Comparison of ENCODE assay signal across 23 cellular contexts in genomic region chr9:3509926-3510325, GRCh38. TPM values are rescaled to one million over a fixed set of nuclear protein-coding genes. Genes with fewer than 3 reads are reported as not detected.
DNase-seq lines count a peak whose midpoint lies in the region; TF ChIP-seq lines count a peak whose summit lies in the region.
"Had no signal": no experiment of that assay in that cellular context is flagged by ENCODE, and none has a peak within 500 bp of the region (broad histone marks: within the 10 kb centered on the region; RNA-seq: fewer than 3 reads in every experiment).

No MANE protein-coding gene starts in this region.

- H3K4me1 Mint-ChIP-seq in CD4-positive, alpha-beta memory T cell: peaks cover 36 to 50% (median 39%) of the 10 kb centered on the region in 4 donors
- H3K4me1 Mint-ChIP-seq in H9 (peaks cover 44 to 53% of the 10 kb centered on the region in 2 experiments), mesothelial cell of epicardium (peaks cover 35% of the 10 kb centered on the region), CD14-positive monocyte (peaks cover 37% of the 10 kb centered on the region)

- H3K27ac Mint-ChIP-seq in CD4-positive, alpha-beta memory T cell: peak overlapping the region in 4 of 7 donors; percentile 25 to 57 (median 30)
- peak overlapping the region in 2 of 3 experiments; percentile 7 to 88; a peak in 3 of 7 replicates for H3K27ac Mint-ChIP-seq in H9
- peak overlapping the region; percentile 35 for H3K27ac Mint-ChIP-seq in mesothelial cell of epicardium
- no peak overlapping the region for H3K27ac Mint-ChIP-seq in CD14-positive monocyte
- H3K27ac Mint-ChIP-seq: activated CD4-positive, alpha-beta T cell treated with anti-CD3 and anti-CD28 coated beads, Interleukin-2, amount 10 ng/mL, durations not matched to agents 7 days and 5 days had no signal

- H3K9ac ChIP-seq in H9 (ENCODE audit: extremely low read depth, insufficient read length, low read length): no peak overlapping the region
- H3K9ac ChIP-seq: KMS-11 had no signal

- no peaks in the 10 kb centered on the region for H3K27me3 Mint-ChIP-seq in CD4-positive, alpha-beta memory T cell
- H3K27me3 Mint-ChIP-seq in H9 (ENCODE audit: low read depth) (no peaks in the 10 kb centered on the region), mesothelial cell of epicardium (ENCODE audit: low read depth) (no peaks in the 10 kb centered on the region), CD14-positive monocyte (ENCODE audit: low read depth in 3 of 3) (no peaks in the 10 kb centered on the region)
- H3K27me3 Mint-ChIP-seq: activated CD4-positive, alpha-beta T cell treated with anti-CD3 and anti-CD28 coated beads, Interleukin-2, amount 10 ng/mL, durations not matched to agents 7 days and 5 days; naive B cell had no signal

- no peaks in the 10 kb centered on the region for H4K20me1 ChIP-seq in H9 (ENCODE audit: control insufficient read depth, insufficient read depth, insufficient read length)

- H4K5ac ChIP-seq in H9 (ENCODE audit: insufficient read length, low read depth, low read length): no peak overlapping the region

- H3K4me2 ChIP-seq in H9 (ENCODE audit: insufficient read depth, insufficient read length, low read length): no peak overlapping the region
- H3K4me2 ChIP-seq: KMS-11 had no signal

- H3K36me3 Mint-ChIP-seq in CD4-positive, alpha-beta memory T cell: no peaks in the 10 kb centered on the region
- H3K36me3 Mint-ChIP-seq in H9 (ENCODE audit: insufficient read depth in 1 of 3, low read depth in 3 of 3): no peaks in the 10 kb centered on the region
- peaks cover 4% of the 10 kb centered on the region for H3K36me3 Mint-ChIP-seq in mesothelial cell of epicardium
- no peaks in the 10 kb centered on the region for H3K36me3 Mint-ChIP-seq in CD14-positive monocyte

- H3K23me2 ChIP-seq in H9 (ENCODE audit: insufficient read length, low read depth, low read length, poor library complexity, severe bottlenecking): no peaks in the 10 kb centered on the region

- H2BK20ac ChIP-seq in H9 (ENCODE audit: low read depth, low read length, poor library complexity, severe bottlenecking): no peak overlapping the region

- H3K27ac ChIP-seq in CD4-positive, alpha-beta memory T cell (ENCODE audit: low read depth, low read length): no peak overlapping the region
- H3K27ac ChIP-seq in H9 (ENCODE audit: insufficient read length, low read depth, low read length) (no peak overlapping the region), VCaP (0 out of 2 replicates have a peak overlapping the region, but pooled peaks have one; percentile 0)
- H3K27ac ChIP-seq: body of pancreas, colonic mucosa, KMS-11, stomach had no signal

- no peaks in the 10 kb centered on the region for H3K79me1 ChIP-seq in H9 (ENCODE audit: insufficient read depth, low read depth, low read length, poor library complexity, severe bottlenecking)

- no peak overlapping the region for H3K23ac ChIP-seq in H9 (ENCODE audit: insufficient read length, low read depth, low read length)

- CTCF ChIA-PET in CD4-positive, alpha-beta memory T cell (lab: Charles Lee; ENCODE audit: partially characterized antibody): no interaction called here

- H3K27me3 ChIP-seq in CD4-positive, alpha-beta memory T cell (ENCODE audit: insufficient read depth, low read length): no peaks in the 10 kb centered on the region
- H3K27me3 ChIP-seq in H9 (ENCODE audit: insufficient read depth, low read length): no peaks in the 10 kb centered on the region
- H3K27me3 ChIP-seq: body of pancreas, colonic mucosa, stomach had no signal

- no peak overlapping the region for H2AFZ ChIP-seq in H9 (ENCODE audit: low read length)

- intact Hi-C loops in CD4-positive, alpha-beta memory T cell (cut with micrococcal nuclease): loop anchor here (2.0 kb wide), 1 partner anchor 15 kb away; no protein-coding TSS in a partner anchor
- intact Hi-C loops in CD14-positive monocyte (cut with micrococcal nuclease): no loop called here

- no peaks in the 10 kb centered on the region for H3K9me3 Mint-ChIP-seq in CD4-positive, alpha-beta memory T cell
- H3K9me3 Mint-ChIP-seq in H9 (no peaks in the 10 kb centered on the region), mesothelial cell of epicardium (peaks cover 4% of the 10 kb centered on the region), CD14-positive monocyte (no peaks in the 10 kb centered on the region)
- H3K9me3 Mint-ChIP-seq: activated CD4-positive, alpha-beta T cell treated with anti-CD3 and anti-CD28 coated beads, Interleukin-2, amount 10 ng/mL, durations not matched to agents 7 days and 5 days; naive B cell had no signal

- no peaks in the 10 kb centered on the region for H3K36me3 ChIP-seq in CD4-positive, alpha-beta memory T cell (ENCODE audit: insufficient read depth, low read length)
- H3K36me3 ChIP-seq: colonic mucosa, stomach had no signal

- H4K91ac ChIP-seq in H9 (ENCODE audit: insufficient read length, low read depth, low read length): no peak overlapping the region

- H3K56ac ChIP-seq in H9 (ENCODE audit: insufficient read length, low read depth, low read length): no peak overlapping the region

- no CpG with 5 or more reads among the region's 1 CpG for WGBS in H9 (ENCODE audit: extremely low coverage, insufficient read length, low lambda C conversion rate)

- POLR2A ChIA-PET in CD4-positive, alpha-beta memory T cell (lab: Charles Lee; ENCODE audit: partially characterized antibody): no interaction called here

- no peak overlapping the region for H2BK12ac ChIP-seq in H9 (ENCODE audit: insufficient read length, low read depth, low read length)

- H2AK5ac ChIP-seq in H9 (ENCODE audit: insufficient read length, low read length): no peak overlapping the region

- no peak overlapping the region for H3K18ac ChIP-seq in H9 (ENCODE audit: insufficient read length, low read depth, low read length)

- TF ChIP-seq CTCF in H9 (conservative IDR thresholded peaks at IDR 0.05): no peak
- no peak for TF ChIP-seq CTCF in VCaP (conservative IDR thresholded peaks at IDR 0.05)
- TF ChIP-seq CTCF in mesothelial cell of epicardium (IDR thresholded peaks at IDR 0.05; ENCODE audit: unreplicated experiment): no peak
- no peak for TF ChIP-seq CTCF in CD14-positive monocyte (IDR thresholded peaks at IDR 0.05)

- H3K4me3 Mint-ChIP-seq in CD4-positive, alpha-beta memory T cell: no peak overlapping the region
- H3K4me3 Mint-ChIP-seq in H9: no peak overlapping the region
- H3K4me3 Mint-ChIP-seq in mesothelial cell of epicardium: no peak overlapping the region
- H3K4me3 Mint-ChIP-seq in CD14-positive monocyte: no peak overlapping the region
- H3K4me3 Mint-ChIP-seq: activated CD4-positive, alpha-beta T cell treated with anti-CD3 and anti-CD28 coated beads, Interleukin-2, amount 10 ng/mL, durations not matched to agents 7 days and 5 days; naive B cell had no signal

- peaks cover 10% of the 10 kb centered on the region for H3K4me1 ChIP-seq in CD4-positive, alpha-beta memory T cell (ENCODE audit: insufficient read depth, low read length)
- no peaks in the 10 kb centered on the region for H3K4me1 ChIP-seq in H9 (ENCODE audit: insufficient read depth, low read length)
- H3K4me1 ChIP-seq: colonic mucosa had no signal

- H4K8ac ChIP-seq in H9 (replicated peaks; ENCODE audit: insufficient read length, low read depth, low read length): no peak overlapping the region

- H2BK5ac ChIP-seq in H9 (ENCODE audit: insufficient read length, low read length): no peak overlapping the region

- H3K14ac ChIP-seq in H9 (ENCODE audit: insufficient read depth, low read length): no peak overlapping the region

- no peak overlapping the region for H2BK120ac ChIP-seq in H9 (ENCODE audit: low read depth, low read length, poor library complexity, severe bottlenecking)

- no peak for DNase-seq in CD4-positive, alpha-beta memory T cell
- no peak for DNase-seq in H9
- no peak for DNase-seq in mesothelial cell of epicardium (ENCODE audit: low spot score in 2 of 2, unreplicated experiment in 2 of 2)
- DNase-seq in ecto neural progenitor cell (ENCODE audit: low spot score): no peak
- no peak for DNase-seq in SKM-1 treated with dmso at 0.1 percent for 144 hours (lab: John Stamatoyannopoulos, UW; ENCODE audit: unreplicated experiment)
- DNase-seq in NCI-H82 treated with DMSO at 0.1 percent for 48 hours (lab: John Stamatoyannopoulos, UW; ENCODE audit: unreplicated experiment): no peak
- DNase-seq in CD14-positive monocyte (ENCODE audit: low spot score): no peak
- DNase-seq: activated CD4-positive, alpha-beta T cell treated with anti-CD3 and anti-CD28 coated beads, Interleukin-2, amount 10 ng/mL, durations not matched to agents 7 days and 5 days; activated naive CD4-positive, alpha-beta T cell treated with anti-CD3 and anti-CD28 coated beads, Interleukin-2, amount 50 U/mL, for 16 hours; activated T-cell treated with anti-CD3 and anti-CD28 coated beads for 4 hours; body of pancreas; colonic mucosa; foreskin fibroblast; GF-D8; HCEC 1CT; hypothalamus; naive B cell; NCI-H187 treated with DMSO at 0.1 percent for 48 hours; NCI-H2227 treated with DMSO at 0.1 percent for 48 hours; NK-92 treated with Interleukin-12 subunit alpha and Interleukin-12 subunit beta, amount 100 ng/mL, for 24 hours; stomach had no signal

- no peaks in the 10 kb centered on the region for H3K9me3 ChIP-seq in CD4-positive, alpha-beta memory T cell (ENCODE audit: control insufficient read depth in 1 of 2, low read length in 2 of 2)
- no peaks in the 10 kb centered on the region for H3K9me3 ChIP-seq in H9 (ENCODE audit: control insufficient read depth, low read depth, low read length)
- H3K9me3 ChIP-seq: body of pancreas, colonic mucosa, stomach had no signal

- no peak overlapping the region for H3K4me3 ChIP-seq in CD4-positive, alpha-beta memory T cell (ENCODE audit: low read length in 2 of 2)
- H3K4me3 ChIP-seq: body of pancreas, colonic mucosa, stomach had no signal

- H3T11ph ChIP-seq in H9 (ENCODE audit: low read length): no peak overlapping the region

- no peaks in the 10 kb centered on the region for H3K79me2 ChIP-seq in H9 (ENCODE audit: insufficient read depth, low read length)

- no peak overlapping the region for H3K4ac ChIP-seq in H9 (ENCODE audit: low read depth, low read length)

- H2BK15ac ChIP-seq in H9 (ENCODE audit: low read depth, low read length): no peak overlapping the region

RNA-seq across cellular contexts. Expression of gene RFX3, which starts 15.9 kb away (rescaled TPM):
- total RNA-seq in CD4-positive, alpha-beta memory T cell: 10 to 100 TPM; 25.9 to 30.8 TPM
- 1 to 10 TPM; 3.0 to 7.0 TPM for polyA plus RNA-seq in CD4-positive, alpha-beta memory T cell
- total RNA-seq in H9 (2021) (9.3 and 9.9 TPM in 2 replicates), mesothelial cell of epicardium (35.6 to 42.5 TPM (median 38.8 TPM) in 3 replicates)
- polyA plus RNA-seq in CD14-positive monocyte: 1 to 10 TPM; 1.7 to 3.2 TPM

Comparison
In these comparisons a context has a peak if more than half of its experiments do, and no peak if none do; other contexts are left out.
1. H3K27ac Mint-ChIP-seq: peak in CD4-positive, alpha-beta memory T cell (4 of 7), H9 (2 of 3) and mesothelial cell of epicardium (single experiment); none in CD14-positive monocyte (0 of 7).